In the genomic region with DNA sequence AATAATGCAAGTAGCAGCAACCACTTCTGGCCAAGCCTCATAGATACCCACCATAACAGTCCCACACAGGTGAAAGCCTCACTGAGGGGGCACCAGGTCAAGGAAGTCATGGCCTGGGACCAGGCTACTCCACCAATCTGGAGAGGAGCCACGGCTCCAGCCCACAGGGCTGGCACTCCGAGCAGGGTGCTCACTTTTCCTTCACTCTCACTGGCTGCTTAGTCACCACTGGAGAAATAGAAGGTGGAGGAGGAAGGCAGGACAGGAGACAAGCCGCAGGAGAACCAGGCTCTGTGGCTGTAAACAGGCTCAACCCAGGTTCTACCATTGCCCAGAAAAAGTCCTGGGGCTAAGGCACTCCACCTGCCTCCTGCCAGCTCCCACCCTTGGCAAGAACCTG, we compare ENCODE assay signal across 2 cellular contexts.
TF ChIP-seq lines count a peak whose summit lies in the region.

No MANE protein-coding gene starts in this region.

TF ChIP-seq in A549, 52 proteins besides CTCF, POLR2A, EP300 and RAD21:
- TF ChIP-seq KDM1A (IDR thresholded peaks at IDR 0.05; ENCODE audit: low read depth) = no peak
- TF ChIP-seq CBX2 (IDR thresholded peaks at IDR 0.05; ENCODE audit: borderline replicate concordance, low read depth) = no peak
- no peak for TF ChIP-seq NPAS2 (CRISPR knock-in tag; IDR thresholded peaks at IDR 0.05; ENCODE audit: borderline replicate concordance)
- TF ChIP-seq ZSCAN20 (CRISPR knock-in tag; IDR thresholded peaks at IDR 0.05) = no peak
- no peak for TF ChIP-seq TP53 (CRISPR knock-in tag; IDR thresholded peaks at IDR 0.05)
- no peak for TF ChIP-seq NFE2L2 (conservative IDR thresholded peaks at IDR 0.05; ENCODE audit: low read length)
- no peak for TF ChIP-seq MYC (IDR thresholded peaks at IDR 0.05; ENCODE audit: borderline replicate concordance, low read length)
- TF ChIP-seq PBX3 (IDR thresholded peaks at IDR 0.05) = no peak
- TF ChIP-seq MAX (IDR thresholded peaks at IDR 0.05) = no peak
- no peak for TF ChIP-seq ZNF302 (CRISPR knock-in tag; IDR thresholded peaks at IDR 0.05)
- TF ChIP-seq, protein P1, sequence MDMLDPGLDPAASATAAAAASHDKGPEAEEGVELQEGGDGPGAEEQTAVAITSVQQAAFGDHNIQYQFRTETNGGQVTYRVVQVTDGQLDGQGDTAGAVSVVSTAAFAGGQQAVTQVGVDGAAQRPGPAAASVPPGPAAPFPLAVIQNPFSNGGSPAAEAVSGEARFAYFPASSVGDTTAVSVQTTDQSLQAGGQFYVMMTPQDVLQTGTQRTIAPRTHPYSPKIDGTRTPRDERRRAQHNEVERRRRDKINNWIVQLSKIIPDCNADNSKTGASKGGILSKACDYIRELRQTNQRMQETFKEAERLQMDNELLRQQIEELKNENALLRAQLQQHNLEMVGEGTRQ (IDR thresholded peaks at IDR 0.05) = no peak

TF ChIP-seq in K562, 482 proteins besides CTCF, POLR2A, EP300 and RAD21:
- no peak for TF ChIP-seq HBP1 (CRISPR knock-in tag; IDR thresholded peaks at IDR 0.05)
- TF ChIP-seq, protein P2, sequence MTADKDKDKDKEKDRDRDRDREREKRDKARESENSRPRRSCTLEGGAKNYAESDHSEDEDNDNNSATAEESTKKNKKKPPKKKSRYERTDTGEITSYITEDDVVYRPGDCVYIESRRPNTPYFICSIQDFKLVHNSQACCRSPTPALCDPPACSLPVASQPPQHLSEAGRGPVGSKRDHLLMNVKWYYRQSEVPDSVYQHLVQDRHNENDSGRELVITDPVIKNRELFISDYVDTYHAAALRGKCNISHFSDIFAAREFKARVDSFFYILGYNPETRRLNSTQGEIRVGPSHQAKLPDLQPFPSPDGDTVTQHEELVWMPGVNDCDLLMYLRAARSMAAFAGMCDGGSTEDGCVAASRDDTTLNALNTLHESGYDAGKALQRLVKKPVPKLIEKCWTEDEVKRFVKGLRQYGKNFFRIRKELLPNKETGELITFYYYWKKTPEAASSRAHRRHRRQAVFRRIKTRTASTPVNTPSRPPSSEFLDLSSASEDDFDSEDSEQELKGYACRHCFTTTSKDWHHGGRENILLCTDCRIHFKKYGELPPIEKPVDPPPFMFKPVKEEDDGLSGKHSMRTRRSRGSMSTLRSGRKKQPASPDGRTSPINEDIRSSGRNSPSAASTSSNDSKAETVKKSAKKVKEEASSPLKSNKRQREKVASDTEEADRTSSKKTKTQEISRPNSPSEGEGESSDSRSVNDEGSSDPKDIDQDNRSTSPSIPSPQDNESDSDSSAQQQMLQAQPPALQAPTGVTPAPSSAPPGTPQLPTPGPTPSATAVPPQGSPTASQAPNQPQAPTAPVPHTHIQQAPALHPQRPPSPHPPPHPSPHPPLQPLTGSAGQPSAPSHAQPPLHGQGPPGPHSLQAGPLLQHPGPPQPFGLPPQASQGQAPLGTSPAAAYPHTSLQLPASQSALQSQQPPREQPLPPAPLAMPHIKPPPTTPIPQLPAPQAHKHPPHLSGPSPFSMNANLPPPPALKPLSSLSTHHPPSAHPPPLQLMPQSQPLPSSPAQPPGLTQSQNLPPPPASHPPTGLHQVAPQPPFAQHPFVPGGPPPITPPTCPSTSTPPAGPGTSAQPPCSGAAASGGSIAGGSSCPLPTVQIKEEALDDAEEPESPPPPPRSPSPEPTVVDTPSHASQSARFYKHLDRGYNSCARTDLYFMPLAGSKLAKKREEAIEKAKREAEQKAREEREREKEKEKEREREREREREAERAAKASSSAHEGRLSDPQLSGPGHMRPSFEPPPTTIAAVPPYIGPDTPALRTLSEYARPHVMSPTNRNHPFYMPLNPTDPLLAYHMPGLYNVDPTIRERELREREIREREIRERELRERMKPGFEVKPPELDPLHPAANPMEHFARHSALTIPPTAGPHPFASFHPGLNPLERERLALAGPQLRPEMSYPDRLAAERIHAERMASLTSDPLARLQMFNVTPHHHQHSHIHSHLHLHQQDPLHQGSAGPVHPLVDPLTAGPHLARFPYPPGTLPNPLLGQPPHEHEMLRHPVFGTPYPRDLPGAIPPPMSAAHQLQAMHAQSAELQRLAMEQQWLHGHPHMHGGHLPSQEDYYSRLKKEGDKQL (CRISPR knock-in tag; IDR thresholded peaks at IDR 0.05; ENCODE audit: borderline replicate concordance) = no peak
- TF ChIP-seq ZBTB12 (CRISPR knock-in tag; IDR thresholded peaks at IDR 0.05) = no peak
- no peak for TF ChIP-seq PTBP1 (IDR thresholded peaks at IDR 0.05; ENCODE audit: low read depth, low read length)
- TF ChIP-seq MLLT1 (IDR thresholded peaks at IDR 0.05) = no peak
- no peak for TF ChIP-seq MECOM (CRISPR knock-in tag; IDR thresholded peaks at IDR 0.05)
- TF ChIP-seq HINFP (tag; conservative IDR thresholded peaks at IDR 0.05; ENCODE audit: low read depth) = no peak
- TF ChIP-seq HCFC1 (IDR thresholded peaks at IDR 0.05; ENCODE audit: low read depth, low read length) = no peak
- TF ChIP-seq POLR3G (IDR thresholded peaks at IDR 0.05; ENCODE audit: extremely low read depth, insufficient read length, insufficient replicate concordance) = no peak
- TF ChIP-seq ZNF23 (CRISPR knock-in tag; IDR thresholded peaks at IDR 0.05) = no peak
- TF ChIP-seq ZKSCAN1 (IDR thresholded peaks at IDR 0.05; ENCODE audit: low read depth, low read length) = no peak
- no peak for TF ChIP-seq CBX5 (IDR thresholded peaks at IDR 0.05; ENCODE audit: borderline replicate concordance, low read depth)
- no peak for TF ChIP-seq ARHGAP35 (IDR thresholded peaks at IDR 0.05; ENCODE audit: partially characterized antibody)
- TF ChIP-seq TEAD2 (tag; IDR thresholded peaks at IDR 0.05) = no peak
